Comparison of ENCODE assay signal across 8 cellular contexts in genomic region chr11:60844045-60844869, GRCh38. TPM values are rescaled to one million over a fixed set of nuclear protein-coding genes. Genes with fewer than 3 reads are reported as not detected.
A peak's percentile ranks its signal among the peaks of the same experiment; 100 is the strongest.
DNase-seq lines count a peak whose midpoint lies in the region; ATAC-seq and TF ChIP-seq lines count a peak whose summit lies in the region.

No MANE protein-coding gene starts in this region.

- H3K9me3 ChIP-seq in BE2C (no peaks in the 10 kb centered on the region), muscle layer of duodenum (ENCODE audit: control insufficient read depth in 1 of 2, low read length in 2 of 2) (no peaks in the 10 kb centered on the region)

- TF ChIP-seq CTCF in BE2C (IDR thresholded peaks at IDR 0.05; ENCODE audit: low read depth, low read length) (no peak), brain microvascular endothelial cell (IDR thresholded peaks at IDR 0.05; ENCODE audit: low read depth, low read length, missing control alignments) (no peak)

- no peak for DNase-seq in BE2C
- no peak for DNase-seq in Jurkat, Clone E6-1 (ENCODE audit: low read depth, low spot score)
- no peak for DNase-seq in brain microvascular endothelial cell
- no peak for DNase-seq in NCI-H2171 treated with DMSO at 0.1 percent for 48 hours (lab: John Stamatoyannopoulos, UW)
- DNase-seq in NCI-H69 (lab: John Stamatoyannopoulos, UW), result no peak
- no peak for DNase-seq in DMS153 treated with DMSO at 0.1 percent for 48 hours (lab: John Stamatoyannopoulos, UW; ENCODE audit: unreplicated experiment)

- H3K4me3 ChIP-seq in BE2C (ENCODE audit: low read depth, low read length) (peak overlapping the region; percentile 82), brain microvascular endothelial cell (ENCODE audit: low read depth, low read length) (peak overlapping the region; percentile 90), muscle layer of duodenum (ENCODE audit: low read depth in 1 of 2, low read length in 2 of 2) (peak overlapping the region; percentile 80 to 88)
- peak overlapping the region; percentile 94 for H3K4me3 ChIP-seq in Jurkat, Clone E6-1 (ENCODE audit: low read length)

- H3K27me3 ChIP-seq in BE2C (no peaks in the 10 kb centered on the region), brain microvascular endothelial cell (replicated peaks) (no peaks in the 10 kb centered on the region), muscle layer of duodenum (ENCODE audit: low read depth, low read length) (no peaks in the 10 kb centered on the region)

- ATAC-seq in GM19035 (IDR thresholded peaks at IDR 0.05; ENCODE audit: unreplicated experiment), result no peak

- no peak overlapping the region for H3K27ac ChIP-seq in brain microvascular endothelial cell
- H3K27ac ChIP-seq in muscle layer of duodenum (ENCODE audit: low read length), result no peak overlapping the region

- in situ Hi-C loops in brain microvascular endothelial cell (cut with HindIII; ENCODE audit: low pct_ligation_motif_present, low sequenced_read_pairs), result no loop called here

- H3K36me3 ChIP-seq in BE2C (peaks cover 9% of the 10 kb centered on the region; the same call in 1 of the 2 replicates), brain microvascular endothelial cell (replicated peaks) (peaks cover 13% of the 10 kb centered on the region), muscle layer of duodenum (ENCODE audit: control insufficient read depth in 1 of 2, insufficient read depth in 2 of 2, low read length in 2 of 2) (peaks cover 6 to 20% of the 10 kb centered on the region in 2 donors)

- H3K4me1 ChIP-seq in BE2C (no peaks in the 10 kb centered on the region), muscle layer of duodenum (ENCODE audit: control insufficient read depth in 1 of 2, insufficient read depth in 2 of 2, low read length in 2 of 2) (peaks cover 30 to 41% of the 10 kb centered on the region in 2 donors)

RNA-seq across cellular contexts. Expression of gene CCDC86, which starts 2.3 kb away (rescaled TPM):
- 80.6 TPM for polyA plus RNA-seq in BE2C (2012; ENCODE audit: insufficient read depth, insufficient read length, low read depth)
- 56.3 TPM for polyA plus RNA-seq in Jurkat, Clone E6-1 (2012; ENCODE audit: insufficient read depth, insufficient read length)

RNA-seq across cellular contexts. Expression of gene PTGDR2, which starts 11.5 kb away (rescaled TPM):
- 0.20 TPM for polyA plus RNA-seq in BE2C (2012; ENCODE audit: insufficient read depth, insufficient read length, low read depth)
- polyA plus RNA-seq in Jurkat, Clone E6-1 (2012; ENCODE audit: insufficient read depth, insufficient read length), result 1.3 TPM

RNA-seq across cellular contexts. Expression of gene ZP1, which starts 23.1 kb away (rescaled TPM):
- polyA plus RNA-seq in BE2C (2012; ENCODE audit: insufficient read depth, insufficient read length, low read depth), result not detected
- polyA plus RNA-seq in Jurkat, Clone E6-1 (2012; ENCODE audit: insufficient read depth, insufficient read length), result not detected

RNA-seq across cellular contexts. Expression of gene MS4A10, which starts 59.1 kb away (rescaled TPM):
- not detected for polyA plus RNA-seq in BE2C (2012; ENCODE audit: insufficient read depth, insufficient read length, low read depth)
- polyA plus RNA-seq in Jurkat, Clone E6-1 (2012; ENCODE audit: insufficient read depth, insufficient read length), result not detected
